Comparison of ENCODE assay signal across 18 cellular contexts in the genomic region with DNA sequence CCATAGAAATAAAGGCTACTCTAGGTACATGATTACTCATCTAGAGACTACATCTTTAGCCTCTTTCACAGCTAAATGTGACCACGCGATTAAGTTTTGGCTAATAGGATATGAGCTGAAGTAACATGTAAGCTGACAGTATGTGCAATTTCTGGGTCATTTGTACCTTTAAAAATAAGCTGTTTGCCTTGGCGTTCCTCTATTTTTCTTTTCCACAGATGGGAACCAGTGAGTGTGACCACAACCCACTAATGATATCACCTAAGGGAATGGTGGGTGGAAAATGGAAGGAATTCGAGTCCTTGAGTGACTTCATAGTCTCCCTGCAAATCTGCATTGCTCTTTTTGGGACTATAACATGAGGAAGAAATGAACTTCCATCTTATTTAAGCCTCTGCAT. TPM values are rescaled to one million over a fixed set of nuclear protein-coding genes. Genes with fewer than 3 reads are reported as not detected.
DNase-seq lines count a peak whose midpoint lies in the region; ATAC-seq and TF ChIP-seq lines count a peak whose summit lies in the region.
"Had no signal": no experiment of that assay in that cellular context is flagged by ENCODE, and none has a peak within 500 bp of the region (broad histone marks: within the 10 kb centered on the region; RNA-seq: fewer than 3 reads in every experiment).

No MANE protein-coding gene starts in this region.

- ATAC-seq in stimulated activated naive CD8-positive, alpha-beta T cell treated with anti-CD3 and anti-CD28 coated beads, Interleukin-15, Interleukin-2, amounts not matched to agents 100 U/mL and 50 U/mL, for 24 hours: no peak
- ATAC-seq in PC-3 (no peak), GM18520 (IDR thresholded peaks at IDR 0.05; ENCODE audit: unreplicated experiment) (no peak)
- ATAC-seq: GM23338 had no signal

- H2AFZ ChIP-seq in PC-3 (ENCODE audit: low read length) (peak overlapping the region; percentile 5; the same call in 1 of the 2 replicates), fibroblast of lung (ENCODE audit: low read length) (peak overlapping the region; percentile 60)
- H2AFZ ChIP-seq: GM23338 had no signal

- POLR2A ChIA-PET in PC-3 (lab: Charles Lee; ENCODE audit: unreplicated experiment): interaction anchor here (1.2 kb wide), 1 partner anchor 12 kb away, joined by 15 read pairs; a partner anchor contains a TSS

- H3K36me3 Mint-ChIP-seq in stimulated activated naive CD8-positive, alpha-beta T cell treated with anti-CD3 and anti-CD28 coated beads, Interleukin-15, Interleukin-2, amounts not matched to agents 100 ng/mL and 50 ng/mL, for 24 hours (ENCODE audit: low read depth): no peaks in the 10 kb centered on the region
- H3K36me3 Mint-ChIP-seq: mesothelial cell of epicardium had no signal

- no peak overlapping the region for H3K4me3 ChIP-seq in PC-3 (ENCODE audit: low read length)
- no peak overlapping the region for H3K4me3 ChIP-seq in fibroblast of lung (replicated peaks in 1 of 4; ENCODE audit: control extremely low read depth in 1 of 4, insufficient read depth in 1 of 4, low read depth in 3 of 4, low read length in 4 of 4)
- H3K4me3 ChIP-seq: A549, GM23338, stomach had no signal

- TF ChIP-seq CTCF in PC-3 (conservative IDR thresholded peaks at IDR 0.05; ENCODE audit: low read depth, low read length): no peak
- TF ChIP-seq CTCF in fibroblast of lung (conservative IDR thresholded peaks at IDR 0.05 in 1 of 2, IDR thresholded peaks at IDR 0.05 in 1 of 2; ENCODE audit: low read depth in 1 of 2, low read length in 2 of 2): no peak

- H3K79me2 ChIP-seq in PC-3 (ENCODE audit: low read length) (no peaks in the 10 kb centered on the region), fibroblast of lung (ENCODE audit: control insufficient read depth, insufficient read depth, low read length) (no peaks in the 10 kb centered on the region)

- H3F3A ChIP-seq in PC-3 (ENCODE audit: low read length, unreplicated experiment): no peaks in the 10 kb centered on the region

- H3K9me2 ChIP-seq in PC-3 (replicated peaks; ENCODE audit: low read length): no peaks in the 10 kb centered on the region

- H3K4me1 Mint-ChIP-seq in stimulated activated naive CD8-positive, alpha-beta T cell treated with anti-CD3 and anti-CD28 coated beads, Interleukin-15, Interleukin-2, amounts not matched to agents 100 ng/mL and 50 ng/mL, for 24 hours (ENCODE audit: low read depth): peaks cover 27% of the 10 kb centered on the region
- H3K4me1 Mint-ChIP-seq: GM23338, mesothelial cell of epicardium, neural crest cell had no signal

- no peaks in the 10 kb centered on the region for H4K20me1 ChIP-seq in PC-3 (ENCODE audit: low read length)
- H4K20me1 ChIP-seq in fibroblast of lung (ENCODE audit: control insufficient read depth, extremely low read depth, insufficient read depth, low read length): no peaks in the 10 kb centered on the region

- H3K27me3 ChIP-seq in PC-3 (ENCODE audit: low read length): no peaks in the 10 kb centered on the region
- H3K27me3 ChIP-seq in fibroblast of lung (ENCODE audit: control insufficient read depth, insufficient read depth, low read length): no peaks in the 10 kb centered on the region
- H3K27me3 ChIP-seq: stomach had no signal

- H3K27ac ChIP-seq in PC-3 (ENCODE audit: low read length) (peak overlapping the region; percentile 63; the same call in 1 of the 2 replicates), fibroblast of lung (ENCODE audit: insufficient read depth, low read length) (no peak overlapping the region)
- H3K27ac ChIP-seq: A549, stomach had no signal

- intact Hi-C loops in PC-3 (cut with micrococcal nuclease): no loop called here

- no peak overlapping the region for H3K4me3 Mint-ChIP-seq in stimulated activated naive CD8-positive, alpha-beta T cell treated with anti-CD3 and anti-CD28 coated beads, Interleukin-15, Interleukin-2, amounts not matched to agents 100 ng/mL and 50 ng/mL, for 24 hours
- H3K4me3 Mint-ChIP-seq: GM23338, mesothelial cell of epicardium, neural crest cell had no signal

- H3K36me3 ChIP-seq in PC-3 (ENCODE audit: low read depth, low read length): no peaks in the 10 kb centered on the region
- no peaks in the 10 kb centered on the region for H3K36me3 ChIP-seq in fibroblast of lung (ENCODE audit: control insufficient read depth, insufficient read depth, low read length)
- H3K36me3 ChIP-seq: stomach had no signal

- H3K27me3 Mint-ChIP-seq in stimulated activated naive CD8-positive, alpha-beta T cell treated with anti-CD3 and anti-CD28 coated beads, Interleukin-15, Interleukin-2, amounts not matched to agents 100 ng/mL and 50 ng/mL, for 24 hours: no peaks in the 10 kb centered on the region
- H3K27me3 Mint-ChIP-seq: T-helper 17 cell had no signal

- H3K9me3 ChIP-seq in PC-3 (ENCODE audit: low read length): no peaks in the 10 kb centered on the region
- H3K9me3 ChIP-seq in fibroblast of lung (ENCODE audit: control insufficient read depth, insufficient read depth, low read depth, low read length): no peaks in the 10 kb centered on the region
- H3K9me3 ChIP-seq: A549, stomach had no signal

- CTCF ChIA-PET in PC-3 (lab: Charles Lee): no interaction called here

- DNase-seq in stimulated activated naive CD8-positive, alpha-beta T cell treated with anti-CD3 and anti-CD28 coated beads, Interleukin-15, Interleukin-2, amounts not matched to agents 100 U/mL and 50 U/mL, for 24 hours: no peak
- DNase-seq in PC-3 (no peak), fibroblast of lung (ENCODE audit: low read depth in 2 of 2) (peak in 1 of 2 donors; percentile 87), activated gamma-delta T cell treated with Interleukin-2 at 50 U/mL for 16 hours (no peak), AML-193 (lab: John Stamatoyannopoulos, UW) (no peak), HCEC 1CT (no peak)
- DNase-seq: activated effector memory CD4-positive, alpha-beta T cell treated with anti-CD3 and anti-CD28 coated beads, Interleukin-2, amount 50 U/mL, for 16 hours; NCI-H187; NCI-H446; Right ventricle myocardium superior; stomach; T-helper 17 cell had no signal

- peaks cover 8% of the 10 kb centered on the region for H3K9me3 Mint-ChIP-seq in stimulated activated naive CD8-positive, alpha-beta T cell treated with anti-CD3 and anti-CD28 coated beads, Interleukin-15, Interleukin-2, amounts not matched to agents 100 ng/mL and 50 ng/mL, for 24 hours
- H3K9me3 Mint-ChIP-seq: GM23338 had no signal

- no TSS peak for BruUV-seq in PC-3 (replicated peaks; lab: Mats Ljungman, UMichigan)

- no peak overlapping the region for H3K4me2 ChIP-seq in PC-3 (ENCODE audit: low read length)
- no peak overlapping the region for H3K4me2 ChIP-seq in fibroblast of lung (ENCODE audit: extremely low read depth, insufficient read depth, low read length)
- H3K4me2 ChIP-seq: A549, GM23338 had no signal

- H3K4me1 ChIP-seq in PC-3 (ENCODE audit: insufficient read depth, low read length): peaks cover 26% of the 10 kb centered on the region
- peaks cover 5% of the 10 kb centered on the region for H3K4me1 ChIP-seq in fibroblast of lung (ENCODE audit: control insufficient read depth, extremely low read depth, insufficient read depth, low read length)
- H3K4me1 ChIP-seq: A549, stomach had no signal

- peak overlapping the region; percentile 18 for H3K27ac Mint-ChIP-seq in stimulated activated naive CD8-positive, alpha-beta T cell treated with anti-CD3 and anti-CD28 coated beads, Interleukin-15, Interleukin-2, amounts not matched to agents 100 ng/mL and 50 ng/mL, for 24 hours
- H3K27ac Mint-ChIP-seq: GM23338, mesothelial cell of epicardium had no signal

- H3K9ac ChIP-seq in PC-3 (ENCODE audit: low read length) (no peak overlapping the region), fibroblast of lung (ENCODE audit: insufficient read depth, low read length) (no peak overlapping the region)

RNA-seq across cellular contexts. Expression of a gene that starts 11.7 kb away (rescaled TPM):
- total RNA-seq in PC-3 (2014; rRNA removed) (45.4 and 56.8 TPM in 2 replicates), fibroblast of lung (77.8 and 117 TPM in 2 replicates)
- 64.2 and 123 TPM in 2 replicates for polyA plus RNA-seq in fibroblast of lung
- 57.6 and 87.3 TPM in 2 replicates for polyA plus RNA-seq in fibroblast of lung (2012)
- 8.3 and 18.8 TPM in 2 replicates for polyA minus RNA-seq in fibroblast of lung (ENCODE audit: low replicate concordance)
